ENCODE assay signal across 25 cellular contexts in the genomic region with DNA sequence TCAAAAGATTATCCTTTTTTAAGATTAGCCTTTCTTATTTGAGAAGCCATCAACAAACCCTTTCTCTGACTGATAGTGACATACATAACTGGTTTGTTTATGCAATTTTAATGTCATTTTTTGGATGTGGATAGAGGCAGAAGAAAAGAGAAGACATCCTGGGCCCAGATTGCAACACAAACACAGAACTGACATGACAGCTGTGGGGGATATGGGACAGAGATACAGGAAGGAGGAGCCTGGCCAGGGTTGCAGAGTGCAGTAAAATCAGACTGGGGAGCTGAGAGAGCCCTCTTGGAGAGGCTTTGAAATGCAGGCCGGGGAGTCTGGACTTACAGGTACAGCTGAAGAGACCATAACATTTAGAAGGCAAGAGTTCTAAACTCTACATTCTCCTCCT.
A peak's percentile ranks its signal among the peaks of the same experiment; 100 is the strongest.
DNase-seq lines count a peak whose midpoint lies in the region; ATAC-seq and TF ChIP-seq lines count a peak whose summit lies in the region.
"Had no signal": no experiment of that assay in that cellular context is flagged by ENCODE, and none has a peak within 500 bp of the region (broad histone marks: within the 10 kb centered on the region; RNA-seq: fewer than 3 reads in every experiment).

No MANE protein-coding gene starts in this region.

- H3K27me3 Mint-ChIP-seq in T-helper 17 cell (no peaks in the 10 kb centered on the region), T-cell (no peaks in the 10 kb centered on the region)
- H3K27me3 Mint-ChIP-seq in natural killer cell treated with Interleukin-12 subunit alpha and Interleukin-12 subunit beta and Interleukin-15 and Interleukin-18, amount 100 ng/mL, for 72 hours, result no peaks in the 10 kb centered on the region
- no peaks in the 10 kb centered on the region for H3K27me3 Mint-ChIP-seq in CD4-positive, alpha-beta T cell
- H3K27me3 Mint-ChIP-seq: activated CD8-positive, alpha-beta T cell treated with anti-CD3 and anti-CD28 coated beads for 36 hours; activated naive CD4-positive, alpha-beta T cell treated with anti-CD3 and anti-CD28 coated beads, Interleukin-2, amount 10 ng/mL, durations not matched to agents 7 days and 5 days; naive thymus-derived CD8-positive, alpha-beta T cell had no signal

- POLR2A ChIA-PET in CD4-positive, alpha-beta T cell (lab: Charles Lee), result no interaction called here
- POLR2A ChIA-PET in T-cell (lab: Charles Lee), result interaction anchor here in 1 of 2 donors (0.6 kb wide), 1 partner anchor 203 kb away, joined by 3 read pairs; no protein-coding TSS in a partner anchor

- H3K27ac Mint-ChIP-seq in T-helper 17 cell (peak overlapping the region; percentile 59), T-cell (no peak overlapping the region)
- peak overlapping the region; percentile 87 to 90 for H3K27ac Mint-ChIP-seq in natural killer cell treated with Interleukin-12 subunit alpha and Interleukin-12 subunit beta and Interleukin-15 and Interleukin-18, amount 100 ng/mL, for 72 hours
- no peak overlapping the region for H3K27ac Mint-ChIP-seq in CD4-positive, alpha-beta T cell
- H3K27ac Mint-ChIP-seq: activated naive CD4-positive, alpha-beta T cell treated with anti-CD3 and anti-CD28 coated beads, Interleukin-2, amount 10 ng/mL, durations not matched to agents 7 days and 5 days had no signal

- intact Hi-C loops in CD4-positive, alpha-beta T cell (cut with DNase I, micrococcal nuclease), result loop anchor here in 1 of 2 experiments (1.0 kb wide), 1 partner anchor 23 kb away; no protein-coding TSS in a partner anchor

- ATAC-seq in T-helper 17 cell (no peak), HG02884 (IDR thresholded peaks at IDR 0.05; ENCODE audit: unreplicated experiment) (no peak), T-cell (replicated peaks in 1 of 4) (no peak)
- peak; percentile 87 to 88 for ATAC-seq in natural killer cell treated with Interleukin-12 subunit alpha and Interleukin-12 subunit beta and Interleukin-15 and Interleukin-18, amount 100 ng/mL, for 72 hours
- no peak for ATAC-seq in CD4-positive, alpha-beta T cell (ENCODE audit: poor library complexity)
- ATAC-seq: activated CD8-positive, alpha-beta T cell treated with anti-CD3 and anti-CD28 coated beads for 36 hours; esophagus mucosa; naive thymus-derived CD8-positive, alpha-beta T cell had no signal

- H3K9me3 ChIP-seq in T-helper 17 cell (ENCODE audit: control insufficient read depth, low read length, poor library complexity, severe bottlenecking), result no peaks in the 10 kb centered on the region
- H3K9me3 ChIP-seq in BE2C, result no peaks in the 10 kb centered on the region
- H3K9me3 ChIP-seq in CD4-positive, alpha-beta T cell (ENCODE audit: control insufficient read depth, low read length), result no peaks in the 10 kb centered on the region
- H3K9me3 ChIP-seq: Caco-2, tibial nerve had no signal

- H3K4me3 ChIP-seq in BE2C (ENCODE audit: low read depth, low read length), result no peak overlapping the region
- H3K4me3 ChIP-seq: tibial nerve had no signal

- CTCF ChIA-PET in CD4-positive, alpha-beta T cell (lab: Charles Lee), result no interaction called here
- CTCF ChIA-PET in T-cell (lab: Charles Lee), result interaction anchor here (0.6 to 1.2 kb wide), 4 partner anchors 11 to 39 kb away, joined by 3 to 4 read pairs (median 4); no protein-coding TSS in a partner anchor

- H3K27ac ChIP-seq in CD4-positive, alpha-beta T cell (ENCODE audit: low read depth, low read length), result no peak overlapping the region
- H3K27ac ChIP-seq: tibial nerve had no signal

- no peaks in the 10 kb centered on the region for H3K4me1 ChIP-seq in BE2C
- H3K4me1 ChIP-seq: Caco-2, tibial nerve had no signal

- no peaks in the 10 kb centered on the region for H3K36me3 ChIP-seq in BE2C

- H3K36me3 Mint-ChIP-seq in T-helper 17 cell (ENCODE audit: low read depth), result peaks cover 13% of the 10 kb centered on the region
- H3K36me3 Mint-ChIP-seq in natural killer cell treated with Interleukin-12 subunit alpha and Interleukin-12 subunit beta and Interleukin-15 and Interleukin-18, amount 100 ng/mL, for 72 hours, result peaks cover 17% of the 10 kb centered on the region
- peaks cover 83% of the 10 kb centered on the region for H3K36me3 Mint-ChIP-seq in CD4-positive, alpha-beta T cell (ENCODE audit: low read depth)
- peaks cover 42% of the 10 kb centered on the region for H3K36me3 Mint-ChIP-seq in T-cell

- TF ChIP-seq CTCF in BE2C (IDR thresholded peaks at IDR 0.05; ENCODE audit: low read depth, low read length), result no peak
- no peak for TF ChIP-seq CTCF in CD4-positive, alpha-beta T cell (IDR thresholded peaks at IDR 0.05)

- H3K4me3 Mint-ChIP-seq in T-helper 17 cell (no peak overlapping the region), T-cell (no peak overlapping the region)
- H3K4me3 Mint-ChIP-seq in natural killer cell treated with Interleukin-12 subunit alpha and Interleukin-12 subunit beta and Interleukin-15 and Interleukin-18, amount 100 ng/mL, for 72 hours, result peak overlapping the region; percentile 40
- no peak overlapping the region for H3K4me3 Mint-ChIP-seq in CD4-positive, alpha-beta T cell
- H3K4me3 Mint-ChIP-seq: activated CD8-positive, alpha-beta T cell treated with anti-CD3 and anti-CD28 coated beads for 36 hours; activated naive CD4-positive, alpha-beta T cell treated with anti-CD3 and anti-CD28 coated beads, Interleukin-2, amount 10 ng/mL, durations not matched to agents 7 days and 5 days; naive thymus-derived CD8-positive, alpha-beta T cell had no signal

- DNase-seq in CD1c-positive myeloid dendritic cell (ENCODE audit: extremely low spot score) (peak; percentile 59), LHCN-M2 (ENCODE audit: low read depth) (peak; percentile 46), T-helper 17 cell (no peak), BE2C (no peak), T-cell (no peak)
- peak; percentile 68 for DNase-seq in natural killer cell treated with Interleukin-12 subunit alpha and Interleukin-12 subunit beta and Interleukin-15 and Interleukin-18, amount 100 ng/mL, for 72 hours (ENCODE audit: low spot score)
- DNase-seq in CD4-positive, alpha-beta T cell, result no peak
- DNase-seq: activated CD8-positive, alpha-beta T cell treated with anti-CD3 and anti-CD28 coated beads for 36 hours; activated naive CD4-positive, alpha-beta T cell treated with anti-CD3 and anti-CD28 coated beads, Interleukin-2, amount 10 ng/mL, durations not matched to agents 7 days and 5 days; Caco-2; cerebellar nuclear complex; effector CD8-positive, alpha-beta T cell; HCEC 1CT; Karpas-422; kidney glomerular epithelial cell; naive thymus-derived CD8-positive, alpha-beta T cell; NCI-H1417; NCI-H524 treated with DMSO at 0.1 percent for 48 hours; SHP77; stimulated activated CD4-positive, alpha-beta T cell treated with anti-CD3 and anti-CD28 coated beads, Interleukin-2, amount 100 ng/mL, for 24 hours; stimulated activated naive CD4-positive, alpha-beta T cell treated with Interleukin-2 at 50 U/mL for 16 hours; T-helper 2 cell had no signal

- no peaks in the 10 kb centered on the region for H3K27me3 ChIP-seq in BE2C
- no peaks in the 10 kb centered on the region for H3K27me3 ChIP-seq in CD4-positive, alpha-beta T cell (ENCODE audit: control insufficient read depth, insufficient read depth, low read length)
- H3K27me3 ChIP-seq: tibial nerve had no signal

- H3K4me1 Mint-ChIP-seq in T-helper 17 cell (peaks cover 15% of the 10 kb centered on the region), T-cell (peaks cover 0 to 3% (median 2%) of the 10 kb centered on the region in 3 donors)
- peaks cover 18 to 22% of the 10 kb centered on the region in 2 donors for H3K4me1 Mint-ChIP-seq in natural killer cell treated with Interleukin-12 subunit alpha and Interleukin-12 subunit beta and Interleukin-15 and Interleukin-18, amount 100 ng/mL, for 72 hours (ENCODE audit: low read depth in 2 of 2)
- H3K4me1 Mint-ChIP-seq in CD4-positive, alpha-beta T cell (ENCODE audit: low read depth), result no peaks in the 10 kb centered on the region
- H3K4me1 Mint-ChIP-seq: activated naive CD4-positive, alpha-beta T cell treated with anti-CD3 and anti-CD28 coated beads, Interleukin-2, amount 10 ng/mL, durations not matched to agents 7 days and 5 days had no signal

- H3K9me3 Mint-ChIP-seq in natural killer cell treated with Interleukin-12 subunit alpha and Interleukin-12 subunit beta and Interleukin-15 and Interleukin-18, amount 100 ng/mL, for 72 hours, result no peaks in the 10 kb centered on the region
- H3K9me3 Mint-ChIP-seq in CD4-positive, alpha-beta T cell, result no peaks in the 10 kb centered on the region
- no peaks in the 10 kb centered on the region for H3K9me3 Mint-ChIP-seq in T-cell
- H3K9me3 Mint-ChIP-seq: activated CD8-positive, alpha-beta T cell treated with anti-CD3 and anti-CD28 coated beads for 36 hours; activated naive CD4-positive, alpha-beta T cell treated with anti-CD3 and anti-CD28 coated beads, Interleukin-2, amount 10 ng/mL, durations not matched to agents 7 days and 5 days; naive thymus-derived CD8-positive, alpha-beta T cell had no signal

Comparison
In these comparisons a context has a peak if more than half of its experiments do, and no peak if none do; other contexts are left out.
1. DNase-seq: peak in CD1c-positive myeloid dendritic cell (single experiment), LHCN-M2 (single experiment) and natural killer cell treated with Interleukin-12 subunit alpha and Interleukin-12 subunit beta and Interleukin-15 and Interleukin-18, amount 100 ng/mL, for 72 hours (single experiment); none in T-helper 17 cell (0 of 3), BE2C (single experiment), CD4-positive, alpha-beta T cell (0 of 10) and T-cell (0 of 34).
2. ATAC-seq: peak in natural killer cell treated with Interleukin-12 subunit alpha and Interleukin-12 subunit beta and Interleukin-15 and Interleukin-18, amount 100 ng/mL, for 72 hours (2 of 2); none in T-helper 17 cell (single experiment), CD4-positive, alpha-beta T cell (single experiment), HG02884 (single experiment) and T-cell (0 of 4).
3. H3K27ac Mint-ChIP-seq: peak in T-helper 17 cell (single experiment) and natural killer cell treated with Interleukin-12 subunit alpha and Interleukin-12 subunit beta and Interleukin-15 and Interleukin-18, amount 100 ng/mL, for 72 hours (2 of 2); none in CD4-positive, alpha-beta T cell (single experiment) and T-cell (0 of 2).